ENCODE assay signal across 8 cellular contexts in genomic region chr20:2206957-2207769, GRCh38.
DNase-seq lines count a peak whose midpoint lies in the region; ATAC-seq and TF ChIP-seq lines count a peak whose summit lies in the region.

No MANE protein-coding gene starts in this region.

- H3K9me3 ChIP-seq in Caco-2: no peaks in the 10 kb centered on the region

- peak; percentile 79 to 88 for DNase-seq in Caco-2
- DNase-seq in NCI-H1105 treated with DMSO at 0.1 percent for 48 hours (lab: John Stamatoyannopoulos, UW): peak; percentile 75
- DNase-seq in activated CD4-positive, CD25-positive, alpha-beta regulatory T cell treated with anti-CD3 and anti-CD28 coated beads, Interleukin-2, amount 50 U/mL, for 16 hours (ENCODE audit: low read depth, low spot score): peak; percentile 19
- peak in 1 of 2 donors; percentile 11 for DNase-seq in central memory CD8-positive, alpha-beta T cell (ENCODE audit: low spot score in 2 of 2)
- DNase-seq in kidney epithelial cell (ENCODE audit: low read depth): no peak
- DNase-seq in stimulated activated CD4-positive, alpha-beta T cell treated with anti-CD3 and anti-CD28 coated beads, Interleukin-15, amount 100 ng/mL, for 1 hour (ENCODE audit: low read depth in 1 of 2, low spot score in 1 of 2): peak; percentile 9 to 65

- POLR2A ChIA-PET in Caco-2 (lab: Charles Lee): interaction anchor here (0.6 kb wide), 1 partner anchor 11 kb away, joined by 3 read pairs; no protein-coding TSS in a partner anchor

- BruUV-seq in Caco-2 (replicated peaks; lab: Mats Ljungman, UMichigan): no TSS peak

- no peaks in the 10 kb centered on the region for H3K36me3 Mint-ChIP-seq in Caco-2 (ENCODE audit: insufficient read depth, unreplicated experiment)
- no peaks in the 10 kb centered on the region for H3K36me3 Mint-ChIP-seq in central memory CD8-positive, alpha-beta T cell (ENCODE audit: insufficient read depth)

- CTCF ChIA-PET in Caco-2 (lab: Charles Lee): interaction anchor here (0.6 to 2.1 kb wide), 21 partner anchors 8 to 486 kb away, joined by 3 to 33 read pairs (median 4); partner anchors contain the start of genes SNRPB and TGM3

- H3K27ac Mint-ChIP-seq in Caco-2 (ENCODE audit: unreplicated experiment): peak overlapping the region; percentile 19
- H3K27ac Mint-ChIP-seq in central memory CD8-positive, alpha-beta T cell (ENCODE audit: low read depth): no peak overlapping the region

- H3K27me3 Mint-ChIP-seq in Caco-2 (ENCODE audit: insufficient read depth, unreplicated experiment): peaks cover 21% of the 10 kb centered on the region
- H3K27me3 Mint-ChIP-seq in central memory CD8-positive, alpha-beta T cell: peaks cover 57% of the 10 kb centered on the region

- H3K36me3 ChIP-seq in Caco-2 (ENCODE audit: control insufficient read depth, insufficient read depth, low read length): no peaks in the 10 kb centered on the region; the same call in 1 of the 2 replicates
- no peaks in the 10 kb centered on the region for H3K36me3 ChIP-seq in kidney epithelial cell (ENCODE audit: control insufficient read depth, insufficient read depth, low read length)

- intact Hi-C loops in Caco-2 (cut with micrococcal nuclease; ENCODE audit: unreplicated experiment): loop anchor here (1.0 to 5.0 kb wide), 3 partner anchors 144 to 245 kb away; no protein-coding TSS in a partner anchor

- no peaks in the 10 kb centered on the region; the same call in 1 of the 2 replicates for H3K27me3 ChIP-seq in Caco-2 (replicated peaks; ENCODE audit: control insufficient read depth, insufficient read depth, low read length)
- H3K27me3 ChIP-seq in kidney epithelial cell (ENCODE audit: control insufficient read depth, insufficient read depth, low read length): peaks cover 10% of the 10 kb centered on the region

- H3K4me3 Mint-ChIP-seq in Caco-2 (ENCODE audit: unreplicated experiment): peak overlapping the region; percentile 78
- peak overlapping the region; percentile 74 for H3K4me3 Mint-ChIP-seq in central memory CD8-positive, alpha-beta T cell

- H3K9me3 Mint-ChIP-seq in Caco-2 (ENCODE audit: unreplicated experiment): no peaks in the 10 kb centered on the region
- H3K9me3 Mint-ChIP-seq in central memory CD8-positive, alpha-beta T cell: no peaks in the 10 kb centered on the region

- H3K4me1 ChIP-seq in Caco-2: no peaks in the 10 kb centered on the region; the same call in 1 of the 2 replicates

- peak overlapping the region; percentile 56 for H3K4me3 ChIP-seq in Caco-2 (ENCODE audit: low read depth, low read length)
- peak overlapping the region; percentile 56 for H3K4me3 ChIP-seq in kidney epithelial cell (ENCODE audit: low read depth, low read length)

- TF ChIP-seq CTCF in Caco-2 (IDR thresholded peaks at IDR 0.05; ENCODE audit: insufficient read depth in 1 of 2, low read depth in 1 of 2, low read length in 1 of 2, severe bottlenecking in 1 of 2, unreplicated experiment in 1 of 2) (peak; percentile 75 to 76), kidney epithelial cell (IDR thresholded peaks at IDR 0.05; ENCODE audit: insufficient read depth, low read length, poor library complexity, severe bottlenecking) (peak; percentile 71)

- ATAC-seq in GM21723 (IDR thresholded peaks at IDR 0.05; ENCODE audit: unreplicated experiment) (peak; percentile 74), HG02970 (IDR thresholded peaks at IDR 0.05; ENCODE audit: low FRiP score, unreplicated experiment) (no peak)
- peak; percentile 43 for ATAC-seq in central memory CD8-positive, alpha-beta T cell (replicated peaks; ENCODE audit: extremely low read depth, poor library complexity, severe bottlenecking)

- H3K4me1 Mint-ChIP-seq in Caco-2 (ENCODE audit: low read depth, unreplicated experiment): no peaks in the 10 kb centered on the region
- H3K4me1 Mint-ChIP-seq in central memory CD8-positive, alpha-beta T cell: no peaks in the 10 kb centered on the region
